ENCODE assay signal across 26 cellular contexts in the genomic region with DNA sequence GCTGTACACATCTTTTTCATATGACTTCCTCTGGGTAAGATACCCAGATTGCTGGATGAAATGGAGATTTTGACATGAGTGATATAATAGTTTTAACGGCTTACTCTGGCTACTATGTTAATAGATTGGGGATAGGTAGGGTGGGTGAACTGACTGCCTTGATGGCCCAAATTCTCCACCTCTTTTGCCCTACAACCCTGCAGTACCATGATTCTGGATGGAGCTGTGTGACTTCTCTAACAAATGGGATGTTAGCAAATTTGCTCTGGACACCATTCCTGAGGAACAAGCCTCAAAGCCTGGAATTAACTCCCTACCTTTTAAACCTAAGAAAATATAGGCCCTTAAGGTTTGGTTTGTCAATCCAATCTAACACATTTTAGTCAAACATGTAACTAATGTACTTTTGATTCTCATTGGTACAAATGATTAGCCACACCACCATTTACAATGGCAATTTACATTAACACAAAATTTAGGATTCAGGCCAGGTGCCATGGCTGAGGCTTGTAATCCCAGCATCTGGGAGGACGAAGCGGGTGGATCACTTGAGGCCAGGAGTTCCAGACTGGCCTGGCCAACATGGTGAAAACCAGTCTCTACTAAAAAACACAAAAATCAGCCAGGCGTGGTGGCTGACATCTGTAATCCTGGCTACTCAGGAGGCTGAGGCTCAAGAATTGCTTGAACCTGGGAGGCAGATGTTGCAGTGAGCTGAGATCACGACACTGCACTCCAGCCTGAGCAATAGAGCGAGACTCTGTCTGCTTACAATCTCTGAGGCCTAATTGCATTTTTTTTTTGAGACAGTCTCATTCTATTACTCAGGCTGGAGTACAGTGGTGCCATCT. TPM values are rescaled to one million over a fixed set of nuclear protein-coding genes. Genes with fewer than 3 reads are reported as not detected.
A peak's percentile ranks its signal among the peaks of the same experiment; 100 is the strongest.
DNase-seq lines count a peak whose midpoint lies in the region; ATAC-seq, FAIRE-seq and TF ChIP-seq lines count a peak whose summit lies in the region.
"Had no signal": no experiment of that assay in that cellular context is flagged by ENCODE, and none has a peak within 500 bp of the region (broad histone marks: within the 10 kb centered on the region; RNA-seq: fewer than 3 reads in every experiment).

No MANE protein-coding gene starts in this region.

- peaks cover 20% of the 10 kb centered on the region for H3K4me1 Mint-ChIP-seq in central memory CD8-positive, alpha-beta T cell
- peaks cover 7% of the 10 kb centered on the region for H3K4me1 Mint-ChIP-seq in activated CD4-positive, alpha-beta T cell treated with anti-CD3 and anti-CD28 coated beads, Interleukin-2, amount 10 ng/mL, durations not matched to agents 24 days and 14 days
- H3K4me1 Mint-ChIP-seq: H9, mesothelial cell of epicardium, neural progenitor cell had no signal

- H3K79me1 ChIP-seq in neuronal stem cell (ENCODE audit: low read depth, low read length), result peaks cover 1% of the 10 kb centered on the region

- H3K27ac Mint-ChIP-seq in activated naive CD4-positive, alpha-beta T cell treated with anti-CD3 and anti-CD28 coated beads, Interleukin-2, amount 50 U/mL, for 72 hours, result peak overlapping the region; percentile 3 to 81
- peak overlapping the region; percentile 64 for H3K27ac Mint-ChIP-seq in central memory CD8-positive, alpha-beta T cell (ENCODE audit: low read depth)
- H3K27ac Mint-ChIP-seq in activated CD4-positive, alpha-beta T cell treated with anti-CD3 and anti-CD28 coated beads, Interleukin-2, amount 10 ng/mL, durations not matched to agents 24 days and 14 days, result no peak overlapping the region
- H3K27ac Mint-ChIP-seq: activated T-helper 1 cell treated with anti-CD3 and anti-CD28 coated beads, Interleukin-12 subunit alpha, Interleukin-12 subunit beta, Interleukin-2, Interleukin-4 antibody, amounts not matched to agents 30 ng/mL and 10 ng/mL and 1 ng/mL, durations not matched to agents 14 hours and 24 hours and 36 hours; mesothelial cell of epicardium; neural progenitor cell; type B pancreatic cell had no signal

- H4K91ac ChIP-seq in neuronal stem cell (ENCODE audit: low read depth, low read length, poor library complexity), result no peak overlapping the region

- no peak overlapping the region for H2BK120ac ChIP-seq in neuronal stem cell (ENCODE audit: low read depth, low read length)

- H3K9me3 ChIP-seq in neuronal stem cell (replicated peaks in 1 of 2; ENCODE audit: control insufficient read depth in 2 of 2, insufficient read depth in 1 of 2, low read depth in 1 of 2, low read length in 2 of 2) (no peaks in the 10 kb centered on the region), BE2C (no peaks in the 10 kb centered on the region)
- H3K9me3 ChIP-seq: left ventricle myocardium inferior had no signal

- H3K18ac ChIP-seq in neuronal stem cell (ENCODE audit: low read length), result no peak overlapping the region

- no peak overlapping the region for H2BK15ac ChIP-seq in neuronal stem cell (ENCODE audit: low read length)

- no peaks in the 10 kb centered on the region for H3K27me3 ChIP-seq in neuronal stem cell (ENCODE audit: control insufficient read depth in 3 of 3, insufficient read depth in 3 of 3, low read depth in 1 of 3, low read length in 3 of 3)
- no peaks in the 10 kb centered on the region for H3K27me3 ChIP-seq in BE2C
- H3K27me3 ChIP-seq: foreskin keratinocyte, neural progenitor cell had no signal

- no peaks in the 10 kb centered on the region for H3K27me3 Mint-ChIP-seq in central memory CD8-positive, alpha-beta T cell
- H3K27me3 Mint-ChIP-seq in activated CD4-positive, alpha-beta T cell treated with anti-CD3 and anti-CD28 coated beads, Interleukin-2, amount 10 ng/mL, durations not matched to agents 24 days and 14 days, result no peaks in the 10 kb centered on the region
- H3K27me3 Mint-ChIP-seq: activated naive CD4-positive, alpha-beta T cell treated with anti-CD3 and anti-CD28 coated beads, Interleukin-2, amount 50 U/mL, for 24 hours; type B pancreatic cell had no signal

- H3K9ac ChIP-seq in neuronal stem cell (ENCODE audit: low read depth, low read length, poor library complexity), result no peak overlapping the region
- H3K9ac ChIP-seq: neural progenitor cell had no signal

- TF ChIP-seq CTCF in BE2C (IDR thresholded peaks at IDR 0.05; ENCODE audit: low read depth, low read length), result no peak

- H3K27ac ChIP-seq in neuronal stem cell (replicated peaks; ENCODE audit: low read length), result peak overlapping the region; percentile 13
- H3K27ac ChIP-seq: foreskin keratinocyte, left ventricle myocardium inferior, SK-N-MC, WERI-Rb-1 had no signal

- H4K8ac ChIP-seq in neuronal stem cell (ENCODE audit: low read depth, low read length), result no peak overlapping the region

- no peak overlapping the region for H3K4me3 Mint-ChIP-seq in central memory CD8-positive, alpha-beta T cell
- H3K4me3 Mint-ChIP-seq in activated CD4-positive, alpha-beta T cell treated with anti-CD3 and anti-CD28 coated beads, Interleukin-2, amount 10 ng/mL, durations not matched to agents 24 days and 14 days, result no peak overlapping the region
- H3K4me3 Mint-ChIP-seq: activated naive CD4-positive, alpha-beta T cell treated with anti-CD3 and anti-CD28 coated beads, Interleukin-2, amount 50 U/mL, for 24 hours; activated T-helper 1 cell treated with anti-CD3 and anti-CD28 coated beads, Interleukin-12 subunit alpha, Interleukin-12 subunit beta, Interleukin-2, Interleukin-4 antibody, amounts not matched to agents 30 ng/mL and 10 ng/mL and 1 ng/mL, durations not matched to agents 14 hours and 24 hours and 36 hours; H9; mesothelial cell of epicardium; neural progenitor cell; type B pancreatic cell had no signal

- H3K4ac ChIP-seq in neuronal stem cell (ENCODE audit: low read length), result no peak overlapping the region

- no peak overlapping the region for H2BK12ac ChIP-seq in neuronal stem cell (ENCODE audit: low read length)

- no peak overlapping the region for H3K4me2 ChIP-seq in neuronal stem cell (ENCODE audit: insufficient read depth, low read length, poor library complexity, severe bottlenecking)
- H3K4me2 ChIP-seq: neural progenitor cell had no signal

- H3K9me3 Mint-ChIP-seq in activated naive CD4-positive, alpha-beta T cell treated with anti-CD3 and anti-CD28 coated beads, Interleukin-2, amount 50 U/mL, for 72 hours, result no peaks in the 10 kb centered on the region
- no peaks in the 10 kb centered on the region for H3K9me3 Mint-ChIP-seq in central memory CD8-positive, alpha-beta T cell
- no peaks in the 10 kb centered on the region for H3K9me3 Mint-ChIP-seq in activated CD4-positive, alpha-beta T cell treated with anti-CD3 and anti-CD28 coated beads, Interleukin-2, amount 10 ng/mL, durations not matched to agents 24 days and 14 days
- H3K9me3 Mint-ChIP-seq: activated naive CD4-positive, alpha-beta T cell treated with anti-CD3 and anti-CD28 coated beads, Interleukin-2, amount 50 U/mL, for 24 hours; activated T-helper 1 cell treated with anti-CD3 and anti-CD28 coated beads, Interleukin-12 subunit alpha, Interleukin-12 subunit beta, Interleukin-2, Interleukin-4 antibody, amounts not matched to agents 30 ng/mL and 10 ng/mL and 1 ng/mL, durations not matched to agents 14 hours and 24 hours and 36 hours; H9; mesothelial cell of epicardium; neural progenitor cell; type B pancreatic cell had no signal

- H3K14ac ChIP-seq in neuronal stem cell (ENCODE audit: low read length), result no peak overlapping the region

- peak; percentile 48 for TF ChIP-seq POLR2A in GM12891 (IDR thresholded peaks at IDR 0.05; ENCODE audit: low read depth, low read length)

- FAIRE-seq in GM12891 (lab: Jason Lieb, UNC) (no peak), frontal cortex (lab: Jason Lieb, UNC) (no peak)
- FAIRE-seq: A204.1, D721Med, GM19239 had no signal

- no peak overlapping the region for H2AFZ ChIP-seq in neuronal stem cell (ENCODE audit: low read length)
- H2AFZ ChIP-seq: neural progenitor cell had no signal

- no CpG with 5 or more reads among the region's 6 CpGs for WGBS in neuronal stem cell (ENCODE audit: extremely low coverage in 2 of 2, insufficient read length in 2 of 2, insufficient replicate concordance in 1 of 2), 2 donors

- DNase-seq in activated naive CD4-positive, alpha-beta T cell treated with anti-CD3 and anti-CD28 coated beads, Interleukin-2, amount 50 U/mL, for 72 hours (ENCODE audit: low spot score in 2 of 2), result no peak
- DNase-seq in activated naive CD4-positive, alpha-beta T cell treated with anti-CD3 and anti-CD28 coated beads, Interleukin-2, amount 50 U/mL, for 16 hours, result no peak
- DNase-seq in GM12891 (ENCODE audit: insufficient read length, low spot score), result no peak
- no peak for DNase-seq in central memory CD8-positive, alpha-beta T cell (ENCODE audit: low spot score in 2 of 2)
- DNase-seq in neuronal stem cell (ENCODE audit: low spot score), result no peak
- no peak for DNase-seq in BE2C
- no peak for DNase-seq in activated CD4-positive, alpha-beta T cell treated with anti-CD3 and anti-CD28 coated beads, Interleukin-2, amount 10 ng/mL, durations not matched to agents 24 days and 14 days
- DNase-seq in frontal cortex (ENCODE audit: low spot score in 2 of 2), result no peak
- DNase-seq: activated CD4-positive, alpha-beta T cell treated with anti-CD3 and anti-CD28 coated beads, Interleukin-2, amount 50 U/mL, for 1 hour; foreskin keratinocyte; H9; left ventricle myocardium inferior; NCI-H187 treated with DMSO at 0.1 percent for 48 hours; NCI-H69; stimulated activated CD4-positive, alpha-beta T cell treated with anti-CD3 and anti-CD28 coated beads, Interleukin-15, amount 100 ng/mL, for 24 hours; T-helper 2 cell; WERI-Rb-1 had no signal

- H2AK5ac ChIP-seq in neuronal stem cell (ENCODE audit: low read depth, low read length), result no peak overlapping the region

- no peak for ATAC-seq in activated naive CD4-positive, alpha-beta T cell treated with anti-CD3 and anti-CD28 coated beads, Interleukin-2, amount 50 U/mL, for 72 hours
- no peak for ATAC-seq in central memory CD8-positive, alpha-beta T cell (replicated peaks; ENCODE audit: extremely low read depth, poor library complexity, severe bottlenecking)
- ATAC-seq: foreskin keratinocyte had no signal

- no peak overlapping the region for H2BK5ac ChIP-seq in neuronal stem cell (ENCODE audit: low read length)

- H3K4me1 ChIP-seq in neuronal stem cell (ENCODE audit: control insufficient read depth in 2 of 2, insufficient read depth in 1 of 2, low read depth in 1 of 2, low read length in 2 of 2) (no peaks in the 10 kb centered on the region), BE2C (no peaks in the 10 kb centered on the region)
- H3K4me1 ChIP-seq: foreskin keratinocyte, neural progenitor cell had no signal

- H3K4me3 ChIP-seq in neuronal stem cell (ENCODE audit: low read length in 2 of 2), result no peak overlapping the region
- no peak overlapping the region for H3K4me3 ChIP-seq in BE2C (ENCODE audit: low read depth, low read length)
- H3K4me3 ChIP-seq: left ventricle myocardium inferior, neural progenitor cell, SK-N-MC had no signal

- H3K36me3 Mint-ChIP-seq in activated naive CD4-positive, alpha-beta T cell treated with anti-CD3 and anti-CD28 coated beads, Interleukin-2, amount 50 U/mL, for 72 hours, result peaks cover 12 to 25% of the 10 kb centered on the region in 2 donors
- peaks cover 65% of the 10 kb centered on the region for H3K36me3 Mint-ChIP-seq in central memory CD8-positive, alpha-beta T cell (ENCODE audit: insufficient read depth)
- peaks cover 47% of the 10 kb centered on the region for H3K36me3 Mint-ChIP-seq in activated CD4-positive, alpha-beta T cell treated with anti-CD3 and anti-CD28 coated beads, Interleukin-2, amount 10 ng/mL, durations not matched to agents 24 days and 14 days (ENCODE audit: low read depth)

- no peak overlapping the region for H3K23ac ChIP-seq in neuronal stem cell (ENCODE audit: low read depth, low read length, poor library complexity)

- peaks cover 20 to 63% of the 10 kb centered on the region in 2 donors for H3K36me3 ChIP-seq in neuronal stem cell (replicated peaks in 1 of 2; ENCODE audit: control insufficient read depth in 2 of 2, insufficient read depth in 2 of 2, low read length in 2 of 2)
- H3K36me3 ChIP-seq in BE2C, result peaks cover 60% of the 10 kb centered on the region

- intact Hi-C loops in activated CD4-positive, alpha-beta T cell treated with anti-CD3 and anti-CD28 coated beads, Interleukin-2, amount 10 ng/mL, durations not matched to agents 24 days and 14 days (cut with micrococcal nuclease), result no loop called here

RNA-seq across cellular contexts. Expression of a gene that starts 12.8 kb away (rescaled TPM):
- 100 to 1,000 TPM; 138 to 261 TPM for total RNA-seq in activated naive CD4-positive, alpha-beta T cell treated with anti-CD3 and anti-CD28 coated beads, Interleukin-2, amount 50 U/mL, for 72 hours
- polyA plus RNA-seq in GM12891 (2012; ENCODE audit: low read depth, missing spikeins), result 42.5 TPM
- 72.0 TPM for polyA plus RNA-seq in neuronal stem cell (2013, experiment 1 of 2)
- 71.3 TPM for polyA plus RNA-seq in neuronal stem cell (2013, experiment 2 of 2)
- 56.3 TPM for polyA plus RNA-seq in BE2C (2012; ENCODE audit: insufficient read depth, insufficient read length, low read depth)
- 99.3 and 100 TPM in 2 replicates for total RNA-seq in activated CD4-positive, alpha-beta T cell treated with anti-CD3 and anti-CD28 coated beads, Interleukin-2, amount 10 ng/mL, durations not matched to agents 24 days and 14 days
- total RNA-seq in frontal cortex, result 182 TPM

RNA-seq across cellular contexts. Expression of a gene that starts 37.3 kb away (rescaled TPM):
- 10 to 100 TPM; 62.8 to 86.4 TPM for total RNA-seq in activated naive CD4-positive, alpha-beta T cell treated with anti-CD3 and anti-CD28 coated beads, Interleukin-2, amount 50 U/mL, for 72 hours
- polyA plus RNA-seq in GM12891 (2012; ENCODE audit: low read depth, missing spikeins), result 61.1 TPM
- 56.2 TPM for polyA plus RNA-seq in neuronal stem cell (2013, experiment 1 of 2)
- polyA plus RNA-seq in neuronal stem cell (2013, experiment 2 of 2), result 67.7 TPM
- polyA plus RNA-seq in BE2C (2012; ENCODE audit: insufficient read depth, insufficient read length, low read depth), result 21.0 TPM
- total RNA-seq in activated CD4-positive, alpha-beta T cell treated with anti-CD3 and anti-CD28 coated beads, Interleukin-2, amount 10 ng/mL, durations not matched to agents 24 days and 14 days, result 52.6 and 52.8 TPM in 2 replicates
- total RNA-seq in frontal cortex, result 46.5 TPM

RNA-seq across cellular contexts. Expression of a gene that starts 37.5 kb away (rescaled TPM):
- total RNA-seq in activated naive CD4-positive, alpha-beta T cell treated with anti-CD3 and anti-CD28 coated beads, Interleukin-2, amount 50 U/mL, for 72 hours, result 10 to 100 TPM; 17.2 to 36.7 TPM
- 17.8 TPM for polyA plus RNA-seq in GM12891 (2012; ENCODE audit: low read depth, missing spikeins)
- polyA plus RNA-seq in neuronal stem cell (2013, experiment 1 of 2), result 61.7 TPM
- polyA plus RNA-seq in neuronal stem cell (2013, experiment 2 of 2), result 58.6 TPM
- polyA plus RNA-seq in BE2C (2012; ENCODE audit: insufficient read depth, insufficient read length, low read depth), result 70.1 TPM
- 30.7 and 33.4 TPM in 2 replicates for total RNA-seq in activated CD4-positive, alpha-beta T cell treated with anti-CD3 and anti-CD28 coated beads, Interleukin-2, amount 10 ng/mL, durations not matched to agents 24 days and 14 days
- total RNA-seq in frontal cortex, result 33.4 TPM

RNA-seq across cellular contexts. Expression of a gene that starts 39.9 kb away (rescaled TPM):
- 100 to 1,000 TPM; 492 to 527 TPM for total RNA-seq in activated naive CD4-positive, alpha-beta T cell treated with anti-CD3 and anti-CD28 coated beads, Interleukin-2, amount 50 U/mL, for 72 hours
- polyA plus RNA-seq in GM12891 (2012; ENCODE audit: low read depth, missing spikeins), result 167 TPM
- 167 TPM for polyA plus RNA-seq in neuronal stem cell (2013, experiment 1 of 2)
- polyA plus RNA-seq in neuronal stem cell (2013, experiment 2 of 2), result 170 TPM
- 137 TPM for polyA plus RNA-seq in BE2C (2012; ENCODE audit: insufficient read depth, insufficient read length, low read depth)
- total RNA-seq in activated CD4-positive, alpha-beta T cell treated with anti-CD3 and anti-CD28 coated beads, Interleukin-2, amount 10 ng/mL, durations not matched to agents 24 days and 14 days, result 489 and 490 TPM in 2 replicates
- total RNA-seq in frontal cortex, result 437 TPM
